In genomic region chr7:137694405-137694804, GRCh38 we compare ENCODE assay signal across 17 cellular contexts.
DNase-seq lines count a peak whose midpoint lies in the region; ATAC-seq and TF ChIP-seq lines count a peak whose summit lies in the region.
"Had no signal": no experiment of that assay in that cellular context is flagged by ENCODE, and none has a peak within 500 bp of the region (broad histone marks: within the 10 kb centered on the region; RNA-seq: fewer than 3 reads in every experiment).

No MANE protein-coding gene starts in this region.

- no peaks in the 10 kb centered on the region for H3K4me1 ChIP-seq in heart left ventricle
- H3K4me1 ChIP-seq: heart right ventricle, tibial artery had no signal

- no peaks in the 10 kb centered on the region for H3K36me3 ChIP-seq in heart left ventricle
- H3K36me3 ChIP-seq: heart right ventricle, tibial artery had no signal

- TF ChIP-seq CTCF in heart left ventricle (IDR thresholded peaks at IDR 0.05) = no peak

- no peak for TF ChIP-seq POLR2A in heart left ventricle (IDR thresholded peaks at IDR 0.05)

- no peak overlapping the region for H3K27ac ChIP-seq in heart left ventricle
- H3K27ac ChIP-seq: body of pancreas, heart right ventricle, KMS-11, tibial artery had no signal

- H3K27me3 ChIP-seq in heart left ventricle = no peaks in the 10 kb centered on the region
- H3K27me3 ChIP-seq: body of pancreas, heart right ventricle, tibial artery had no signal

- ATAC-seq in GM18870 (IDR thresholded peaks at IDR 0.05; ENCODE audit: unreplicated experiment) = peak; percentile 79
- ATAC-seq in HG02798 (IDR thresholded peaks at IDR 0.05; ENCODE audit: poor library complexity, unreplicated experiment) = peak; percentile 51
- ATAC-seq in GM21528 (IDR thresholded peaks at IDR 0.05; ENCODE audit: low FRiP score, unreplicated experiment) = no peak
- ATAC-seq in heart left ventricle = no peak
- ATAC-seq: body of pancreas, heart right ventricle, left ventricle myocardium superior, Panc1 had no signal

- intact Hi-C loops in heart left ventricle (cut with DNase I) = no loop called here

- no peaks in the 10 kb centered on the region for H3K9me3 ChIP-seq in heart left ventricle
- H3K9me3 ChIP-seq: body of pancreas, heart right ventricle, tibial artery had no signal

- WGBS in heart left ventricle, 4 donors = 54 to 58% (median 56%) methylated on average over 2 of the region's 2 CpGs

- H3K4me3 ChIP-seq in skeletal muscle cell (ENCODE audit: low read depth, low read length) (no peak overlapping the region), heart left ventricle (no peak overlapping the region)
- H3K4me3 ChIP-seq: body of pancreas, heart right ventricle, smooth muscle cell, tibial artery had no signal

- DNase-seq in NCI-H82 (lab: John Stamatoyannopoulos, UW) = peak; percentile 75
- DNase-seq in skeletal muscle cell (ENCODE audit: low read depth) = peak; percentile 72
- DNase-seq in heart left ventricle = no peak
- no peak for DNase-seq in NCI-H2107 treated with DMSO at 0.1 percent for 48 hours (lab: John Stamatoyannopoulos, UW; ENCODE audit: unreplicated experiment)
- DNase-seq: activated CD4-positive, alpha-beta T cell treated with anti-CD3 and anti-CD28 coated beads, Interleukin-2, amount 10 ng/mL, durations not matched to agents 24 days and 14 days; body of pancreas; endodermal cell; heart right ventricle; left ventricle myocardium superior; NCI-H2029; tibial artery had no signal

Comparison
In these comparisons a context has a peak if more than half of its experiments do, and no peak if none do; other contexts are left out.
1. ATAC-seq: peak in GM18870 (single experiment) and HG02798 (single experiment); none in GM21528 (single experiment) and heart left ventricle (0 of 4).
2. DNase-seq: peak in NCI-H82 (single experiment) and skeletal muscle cell (single experiment); none in heart left ventricle (0 of 5) and NCI-H2107 treated with DMSO at 0.1 percent for 48 hours (single experiment).